1 cellular context compared by ENCODE assay signal in the genomic region with DNA sequence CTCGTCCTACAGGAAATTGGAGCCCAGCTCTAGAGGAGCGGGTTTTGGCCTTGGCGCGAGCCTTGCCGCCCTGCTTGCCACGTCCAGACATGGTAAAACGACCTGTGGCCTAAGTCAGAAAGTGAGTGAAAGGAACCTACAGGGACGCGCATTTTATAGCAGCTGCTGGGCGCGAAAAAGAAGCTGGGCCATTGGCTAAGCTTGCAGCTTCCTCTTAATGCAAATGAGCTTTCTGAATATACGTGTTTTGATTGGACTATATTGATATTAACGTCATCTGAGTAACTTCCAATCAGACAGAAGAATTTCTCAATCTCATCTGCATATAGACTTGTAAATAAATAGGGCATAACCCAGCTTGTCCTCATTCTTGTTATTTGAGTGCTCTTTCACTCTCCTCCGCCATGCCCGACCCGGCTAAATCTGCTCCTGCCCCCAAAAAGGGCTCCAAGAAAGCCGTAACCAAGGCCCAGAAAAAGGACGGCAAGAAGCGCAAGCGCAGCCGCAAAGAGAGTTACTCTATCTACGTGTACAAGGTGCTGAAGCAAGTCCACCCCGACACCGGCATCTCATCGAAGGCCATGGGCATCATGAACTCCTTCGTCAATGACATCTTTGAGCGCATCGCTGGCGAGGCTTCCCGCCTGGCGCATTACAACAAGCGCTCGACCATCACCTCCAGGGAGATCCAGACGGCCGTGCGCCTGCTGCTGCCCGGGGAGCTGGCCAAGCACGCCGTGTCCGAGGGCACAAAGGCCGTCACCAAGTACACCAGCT.
TF ChIP-seq lines count a peak whose summit lies in the region.

No MANE protein-coding gene starts in this region.

TF ChIP-seq in K562, 482 proteins besides CTCF, POLR2A, EP300 and RAD21 (continued from another document and continues in another):
- TF ChIP-seq BDP1 (IDR thresholded peaks at IDR 0.05; ENCODE audit: insufficient read depth, insufficient read length) (no peak), GATAD2A (IDR thresholded peaks at IDR 0.05) (no peak), ZZZ3 (IDR thresholded peaks at IDR 0.05) (no peak), ZC3H4 (CRISPR knock-in tag; IDR thresholded peaks at IDR 0.05; ENCODE audit: borderline replicate concordance) (peak; percentile 100), E4F1 (CRISPR knock-in tag; IDR thresholded peaks at IDR 0.05; ENCODE audit: borderline replicate concordance) (no peak), ZSCAN29 (IDR thresholded peaks at IDR 0.05) (no peak), PRPF4 (IDR thresholded peaks at IDR 0.05; ENCODE audit: insufficient read depth, low read depth, low read length, poor library complexity, severe bottlenecking) (peak; percentile 68), ZNF609 (CRISPR knock-in tag; IDR thresholded peaks at IDR 0.05; ENCODE audit: borderline replicate concordance) (peak; percentile 77), GTF2B (IDR thresholded peaks at IDR 0.05; ENCODE audit: extremely low read depth, insufficient read length) (peak; percentile 99), BACH1 (tag; IDR thresholded peaks at IDR 0.05) (peak; percentile 70; the same call in 1 of the 2 replicates), KAT7 (CRISPR knock-in tag; IDR thresholded peaks at IDR 0.05; ENCODE audit: borderline replicate concordance) (peak; percentile 57), ZC3H11A (IDR thresholded peaks at IDR 0.05; ENCODE audit: low read depth, low read length) (peak; percentile 43; the same call in 1 of the 2 replicates), ZNF239 (CRISPR knock-in tag; IDR thresholded peaks at IDR 0.05) (peak; percentile 75), SREBF1 (IDR thresholded peaks at IDR 0.05; ENCODE audit: borderline replicate concordance, low read depth, low read length) (no peak), ZNF77 (CRISPR knock-in tag; IDR thresholded peaks at IDR 0.05) (no peak), SIX5 (IDR thresholded peaks at IDR 0.05; ENCODE audit: borderline replicate concordance in 1 of 2, insufficient read depth in 1 of 2, low read depth in 1 of 2, low read length in 2 of 2) (no peak), CHD4 (IDR thresholded peaks at IDR 0.05; ENCODE audit: insufficient read depth, insufficient replicate concordance, low read depth, low read length, poor library complexity, severe bottlenecking) (no peak), ZNF282 (CRISPR knock-in tag; IDR thresholded peaks at IDR 0.05) (no peak), RBM34 (IDR thresholded peaks at IDR 0.05; ENCODE audit: borderline replicate concordance, insufficient read depth, low read length) (no peak), GMEB1 (CRISPR knock-in tag; IDR thresholded peaks at IDR 0.05) (no peak), DPF2 (IDR thresholded peaks at IDR 0.05) (no peak), MAFK (IDR thresholded peaks at IDR 0.05; ENCODE audit: low read length) (peak; percentile 3; the same call in 1 of the 2 replicates), CHD2 (IDR thresholded peaks at IDR 0.05; ENCODE audit: low read depth, low read length) (peak; percentile 71; the same call in 1 of the 2 replicates), POLR2B (IDR thresholded peaks at IDR 0.05; ENCODE audit: low read depth, partially characterized antibody) (peak; percentile 100), ZNF140 (CRISPR knock-in tag; IDR thresholded peaks at IDR 0.05) (no peak), CREM (IDR thresholded peaks at IDR 0.05; ENCODE audit: low read depth) (peak; percentile 58), PCBP2 (IDR thresholded peaks at IDR 0.05; ENCODE audit: low read depth, low read length, poor library complexity, severe bottlenecking) (peak; percentile 89), ZNF589 (CRISPR knock-in tag; IDR thresholded peaks at IDR 0.05; ENCODE audit: low read depth) (peak; percentile 88; the same call in 1 of the 2 replicates), HNRNPLL (IDR thresholded peaks at IDR 0.05; ENCODE audit: low read depth, low read length, poor library complexity, severe bottlenecking) (peak; percentile 97)
- TF ChIP-seq, protein P1, sequence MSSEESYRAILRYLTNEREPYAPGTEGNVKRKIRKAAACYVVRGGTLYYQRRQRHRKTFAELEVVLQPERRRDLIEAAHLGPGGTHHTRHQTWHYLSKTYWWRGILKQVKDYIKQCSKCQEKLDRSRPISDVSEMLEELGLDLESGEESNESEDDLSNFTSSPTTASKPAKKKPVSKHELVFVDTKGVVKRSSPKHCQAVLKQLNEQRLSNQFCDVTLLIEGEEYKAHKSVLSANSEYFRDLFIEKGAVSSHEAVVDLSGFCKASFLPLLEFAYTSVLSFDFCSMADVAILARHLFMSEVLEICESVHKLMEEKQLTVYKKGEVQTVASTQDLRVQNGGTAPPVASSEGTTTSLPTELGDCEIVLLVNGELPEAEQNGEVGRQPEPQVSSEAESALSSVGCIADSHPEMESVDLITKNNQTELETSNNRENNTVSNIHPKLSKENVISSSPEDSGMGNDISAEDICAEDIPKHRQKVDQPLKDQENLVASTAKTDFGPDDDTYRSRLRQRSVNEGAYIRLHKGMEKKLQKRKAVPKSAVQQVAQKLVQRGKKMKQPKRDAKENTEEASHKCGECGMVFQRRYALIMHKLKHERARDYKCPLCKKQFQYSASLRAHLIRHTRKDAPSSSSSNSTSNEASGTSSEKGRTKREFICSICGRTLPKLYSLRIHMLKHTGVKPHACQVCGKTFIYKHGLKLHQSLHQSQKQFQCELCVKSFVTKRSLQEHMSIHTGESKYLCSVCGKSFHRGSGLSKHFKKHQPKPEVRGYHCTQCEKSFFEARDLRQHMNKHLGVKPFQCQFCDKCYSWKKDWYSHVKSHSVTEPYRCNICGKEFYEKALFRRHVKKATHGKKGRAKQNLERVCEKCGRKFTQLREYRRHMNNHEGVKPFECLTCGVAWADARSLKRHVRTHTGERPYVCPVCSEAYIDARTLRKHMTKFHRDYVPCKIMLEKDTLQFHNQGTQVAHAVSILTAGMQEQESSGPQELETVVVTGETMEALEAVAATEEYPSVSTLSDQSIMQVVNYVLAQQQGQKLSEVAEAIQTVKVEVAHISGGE (CRISPR knock-in tag; IDR thresholded peaks at IDR 0.05): peak in 1 of 3 experiments; percentile 70; a peak in 2 of 6 replicates
- TF ChIP-seq, protein P2, sequence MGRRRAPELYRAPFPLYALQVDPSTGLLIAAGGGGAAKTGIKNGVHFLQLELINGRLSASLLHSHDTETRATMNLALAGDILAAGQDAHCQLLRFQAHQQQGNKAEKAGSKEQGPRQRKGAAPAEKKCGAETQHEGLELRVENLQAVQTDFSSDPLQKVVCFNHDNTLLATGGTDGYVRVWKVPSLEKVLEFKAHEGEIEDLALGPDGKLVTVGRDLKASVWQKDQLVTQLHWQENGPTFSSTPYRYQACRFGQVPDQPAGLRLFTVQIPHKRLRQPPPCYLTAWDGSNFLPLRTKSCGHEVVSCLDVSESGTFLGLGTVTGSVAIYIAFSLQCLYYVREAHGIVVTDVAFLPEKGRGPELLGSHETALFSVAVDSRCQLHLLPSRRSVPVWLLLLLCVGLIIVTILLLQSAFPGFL (CRISPR knock-in tag; IDR thresholded peaks at IDR 0.05): 0 out of 2 replicates have a peak, but pooled peaks have one; percentile 33
- TF ChIP-seq, protein P3, sequence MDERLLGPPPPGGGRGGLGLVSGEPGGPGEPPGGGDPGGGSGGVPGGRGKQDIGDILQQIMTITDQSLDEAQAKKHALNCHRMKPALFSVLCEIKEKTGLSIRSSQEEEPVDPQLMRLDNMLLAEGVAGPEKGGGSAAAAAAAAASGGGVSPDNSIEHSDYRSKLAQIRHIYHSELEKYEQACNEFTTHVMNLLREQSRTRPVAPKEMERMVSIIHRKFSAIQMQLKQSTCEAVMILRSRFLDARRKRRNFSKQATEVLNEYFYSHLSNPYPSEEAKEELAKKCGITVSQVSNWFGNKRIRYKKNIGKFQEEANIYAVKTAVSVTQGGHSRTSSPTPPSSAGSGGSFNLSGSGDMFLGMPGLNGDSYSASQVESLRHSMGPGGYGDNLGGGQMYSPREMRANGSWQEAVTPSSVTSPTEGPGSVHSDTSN (CRISPR knock-in tag; IDR thresholded peaks at IDR 0.05; ENCODE audit: low read depth): no peak
- TF ChIP-seq, protein P3 (tag; conservative IDR thresholded peaks at IDR 0.05; ENCODE audit: low read depth): no peak
